In the genomic region with DNA sequence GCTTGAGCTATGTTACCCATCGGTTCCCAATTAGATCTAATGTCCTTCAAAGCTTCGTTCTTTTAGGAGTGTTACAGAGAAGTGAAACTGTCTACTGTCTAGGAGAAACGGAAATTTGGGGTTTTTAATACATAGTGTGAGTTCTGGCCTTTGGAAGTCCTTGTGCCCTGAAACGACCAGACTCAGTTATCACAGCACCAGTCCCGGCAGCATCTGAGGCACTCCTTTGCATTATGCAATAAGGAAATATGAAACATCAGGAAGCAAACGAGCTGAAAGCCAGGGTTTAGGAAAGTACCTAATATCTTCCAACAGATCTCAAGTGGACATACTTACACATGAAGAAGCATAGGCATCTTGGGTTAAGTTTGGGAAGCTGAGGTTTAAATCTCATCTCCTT, we compare ENCODE assay signal across 15 cellular contexts.
DNase-seq lines count a peak whose midpoint lies in the region; ATAC-seq, FAIRE-seq and TF ChIP-seq lines count a peak whose summit lies in the region.
"Had no signal": no experiment of that assay in that cellular context is flagged by ENCODE, and none has a peak within 500 bp of the region (broad histone marks: within the 10 kb centered on the region; RNA-seq: fewer than 3 reads in every experiment).

No MANE protein-coding gene starts in this region.

- H3K36me3 ChIP-seq in K562 (ENCODE audit: control insufficient read depth, insufficient read depth, low read length): no peaks in the 10 kb centered on the region
- H3K36me3 ChIP-seq: upper lobe of left lung had no signal

- H3K27ac Mint-ChIP-seq in glutamatergic neuron (ENCODE audit: unreplicated experiment): no peak overlapping the region
- H3K27ac Mint-ChIP-seq: activated CD4-positive, alpha-beta T cell treated with anti-CD3 and anti-CD28 coated beads, Interleukin-2, amount 10 ng/mL, durations not matched to agents 7 days and 5 days; B cell; nephron progenitor cell had no signal

- H3K4me3 ChIP-seq in A549 (no peak overlapping the region), K562 (no peak overlapping the region)
- H3K4me3 ChIP-seq: upper lobe of left lung had no signal

- CTCF ChIA-PET in A549 (lab: Yijun Ruan, JAX) (no interaction called here), K562 (lab: Yijun Ruan, JAX; ENCODE audit: low intra/inter-chr PET ratio) (no interaction called here)

- in situ Hi-C loops in K562 (cut with MboI): no loop called here

- TF ChIP-seq CTCF in A549 (IDR thresholded peaks at IDR 0.05) (no peak), K562 (IDR thresholded peaks at IDR 0.05 in 2 of 3, conservative IDR thresholded peaks at IDR 0.05 in 1 of 3; ENCODE audit: insufficient read depth in 2 of 3, low read depth in 1 of 3, low read length in 3 of 3) (no peak), glutamatergic neuron (IDR thresholded peaks at IDR 0.05; ENCODE audit: partially characterized antibody, unreplicated experiment) (no peak)

- intact Hi-C loops in K562 (cut with micrococcal nuclease): no loop called here

- H4K20me1 ChIP-seq in K562 (replicated peaks; ENCODE audit: control insufficient read depth, insufficient read depth, low read length): no peaks in the 10 kb centered on the region

- H3K9me3 ChIP-seq in A549 (no peaks in the 10 kb centered on the region), K562 (replicated peaks; ENCODE audit: control insufficient read depth, insufficient read depth, low read depth, low read length) (no peaks in the 10 kb centered on the region)
- H3K9me3 ChIP-seq: upper lobe of left lung had no signal

- 37% methylated on average over 6 of the region's 6 CpGs for WGBS in A549 (ENCODE audit: missing lambda C conversion rate)
- 4% methylated on average over 6 of the region's 6 CpGs for WGBS in K562 (ENCODE audit: insufficient coverage, low coverage, missing lambda C conversion rate)

- no peak overlapping the region for H3K9ac ChIP-seq in K562 (ENCODE audit: insufficient read depth in 1 of 2, low read depth in 2 of 2, low read length in 2 of 2)

- H3K79me2 ChIP-seq in K562 (ENCODE audit: control insufficient read depth, insufficient read depth, low read length): no peaks in the 10 kb centered on the region

- no peak for TF ChIP-seq RAD21 in A549 (conservative IDR thresholded peaks at IDR 0.05 in 1 of 2, IDR thresholded peaks at IDR 0.05 in 1 of 2)
- no peak for TF ChIP-seq RAD21 in Ishikawa (IDR thresholded peaks at IDR 0.05; ENCODE audit: low read depth)
- no peak for TF ChIP-seq RAD21 in K562 (CRISPR knock-in tag; conservative IDR thresholded peaks at IDR 0.05 in 1 of 2, IDR thresholded peaks at IDR 0.05 in 1 of 2)

- no peaks in the 10 kb centered on the region for H3K9me1 ChIP-seq in K562 (ENCODE audit: control insufficient read depth, insufficient read depth, low read length)

- no TSS peak for BruUV-seq in K562 (replicated peaks; lab: Mats Ljungman, UMichigan)

- peaks cover 2% of the 10 kb centered on the region for H3K4me1 Mint-ChIP-seq in glutamatergic neuron (ENCODE audit: low read depth, unreplicated experiment)
- H3K4me1 Mint-ChIP-seq: activated CD4-positive, alpha-beta T cell treated with anti-CD3 and anti-CD28 coated beads, Interleukin-2, amount 10 ng/mL, durations not matched to agents 7 days and 5 days; B cell had no signal

- peak in 1 of 2 experiments; percentile 61; a peak in 2 of 6 replicates for ATAC-seq in A549
- no peak for ATAC-seq in K562
- ATAC-seq in GM21619 (IDR thresholded peaks at IDR 0.05; ENCODE audit: unreplicated experiment): no peak

- TF ChIP-seq POLR2A in A549 (IDR thresholded peaks at IDR 0.05; ENCODE audit: low read length): no peak
- TF ChIP-seq POLR2A in K562 (conservative IDR thresholded peaks at IDR 0.05): no peak

- H2AFZ ChIP-seq in K562 (ENCODE audit: low read depth, low read length): no peak overlapping the region

- TF ChIP-seq EP300 in A549 (IDR thresholded peaks at IDR 0.05) (no peak), Ishikawa (IDR thresholded peaks at IDR 0.05; ENCODE audit: borderline replicate concordance) (no peak), K562 (IDR thresholded peaks at IDR 0.05; ENCODE audit: low read length) (no peak)

- POLR2A ChIA-PET in A549 (lab: Yijun Ruan, JAX): interaction anchor here (0.6 to 1.0 kb wide), 2 partner anchors 194 to 205 kb away, joined by 3 read pairs; partner anchors contain the start of gene TNFRSF21
- POLR2A ChIA-PET in K562 (lab: Yijun Ruan, JAX): interaction anchor here (0.6 to 1.4 kb wide), 2 partner anchors 9 to 26 kb away, joined by 4 read pairs; no protein-coding TSS in a partner anchor

- DNase-seq in A549 (ENCODE audit: low read depth in 1 of 2, low spot score in 1 of 2) (peak; percentile 13 to 50), K562 (ENCODE audit: extremely low read depth in 1 of 4, low spot score in 3 of 4) (no peak), kidney tubule cell (ENCODE audit: low spot score) (peak; percentile 52), glutamatergic neuron (no peak), NCI-H2171 treated with DMSO at 0.1 percent for 48 hours (lab: John Stamatoyannopoulos, UW) (no peak), inferior parietal cortex (ENCODE audit: extremely low spot score) (no peak)
- DNase-seq: activated CD4-positive, alpha-beta T cell treated with anti-CD3 and anti-CD28 coated beads, Interleukin-2, amount 10 ng/mL, durations not matched to agents 7 days and 5 days; activated effector memory CD4-positive, alpha-beta T cell treated with anti-CD3 and anti-CD28 coated beads, Interleukin-2, amount 50 U/mL, for 16 hours; NCI-H748 treated with DMSO at 0.1 percent for 48 hours; nephron progenitor cell had no signal

- peaks cover 5 to 7% of the 10 kb centered on the region in 2 experiments; a peak in 2 of 5 replicates for H3K27me3 ChIP-seq in K562 (ENCODE audit: control insufficient read depth in 2 of 2, insufficient read depth in 2 of 2, low read length in 2 of 2)
- H3K27me3 ChIP-seq: upper lobe of left lung had no signal

- no peak overlapping the region for H3K4me3 Mint-ChIP-seq in glutamatergic neuron (ENCODE audit: unreplicated experiment)
- H3K4me3 Mint-ChIP-seq: activated CD4-positive, alpha-beta T cell treated with anti-CD3 and anti-CD28 coated beads, Interleukin-2, amount 10 ng/mL, durations not matched to agents 7 days and 5 days; B cell; nephron progenitor cell had no signal

- no peaks in the 10 kb centered on the region for H3K9me3 Mint-ChIP-seq in glutamatergic neuron (ENCODE audit: unreplicated experiment)
- H3K9me3 Mint-ChIP-seq: activated CD4-positive, alpha-beta T cell treated with anti-CD3 and anti-CD28 coated beads, Interleukin-2, amount 10 ng/mL, durations not matched to agents 7 days and 5 days; nephron progenitor cell had no signal

- H3K4me1 ChIP-seq in A549 (peaks cover 21% of the 10 kb centered on the region), K562 (replicated peaks in 1 of 2; ENCODE audit: control insufficient read depth in 2 of 2, insufficient read depth in 2 of 2, low read length in 2 of 2) (peaks cover 0 to 13% of the 10 kb centered on the region in 2 experiments; a peak in 3 of 5 replicates)

- H3K36me3 Mint-ChIP-seq in glutamatergic neuron (ENCODE audit: unreplicated experiment): peaks cover 4% of the 10 kb centered on the region

- peak overlapping the region; percentile 48 for H3K4me2 ChIP-seq in A549
- no peak overlapping the region for H3K4me2 ChIP-seq in K562 (ENCODE audit: insufficient read depth, low read length)

- FAIRE-seq in A549 (lab: Jason Lieb, UNC) (no peak), K562 (lab: Jason Lieb, UNC) (no peak)
- FAIRE-seq: GM18507 had no signal

- H3K27ac ChIP-seq in A549: peak overlapping the region; percentile 43 to 70; a peak in 4 of 6 replicates
- no peak overlapping the region for H3K27ac ChIP-seq in K562 (ENCODE audit: extremely low read depth, low read depth, low read length)
- H3K27ac ChIP-seq: upper lobe of left lung had no signal

- H3K27me3 Mint-ChIP-seq in glutamatergic neuron (ENCODE audit: unreplicated experiment): no peaks in the 10 kb centered on the region
- H3K27me3 Mint-ChIP-seq: activated CD4-positive, alpha-beta T cell treated with anti-CD3 and anti-CD28 coated beads, Interleukin-2, amount 10 ng/mL, durations not matched to agents 7 days and 5 days had no signal

TF ChIP-seq in A549, 52 proteins besides CTCF, POLR2A, EP300 and RAD21:
- TF ChIP-seq CBX8 (IDR thresholded peaks at IDR 0.05): no peak
- TF ChIP-seq, protein P1, sequence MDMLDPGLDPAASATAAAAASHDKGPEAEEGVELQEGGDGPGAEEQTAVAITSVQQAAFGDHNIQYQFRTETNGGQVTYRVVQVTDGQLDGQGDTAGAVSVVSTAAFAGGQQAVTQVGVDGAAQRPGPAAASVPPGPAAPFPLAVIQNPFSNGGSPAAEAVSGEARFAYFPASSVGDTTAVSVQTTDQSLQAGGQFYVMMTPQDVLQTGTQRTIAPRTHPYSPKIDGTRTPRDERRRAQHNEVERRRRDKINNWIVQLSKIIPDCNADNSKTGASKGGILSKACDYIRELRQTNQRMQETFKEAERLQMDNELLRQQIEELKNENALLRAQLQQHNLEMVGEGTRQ (IDR thresholded peaks at IDR 0.05): no peak
- peak; percentile 60 to 73; a peak in 3 of 4 replicates for TF ChIP-seq CEBPB (IDR thresholded peaks at IDR 0.05)
- TF ChIP-seq NPAS2 (CRISPR knock-in tag; IDR thresholded peaks at IDR 0.05; ENCODE audit: borderline replicate concordance): no peak

TF ChIP-seq in Ishikawa, 13 proteins besides CTCF, POLR2A, EP300 and RAD21:
- TF ChIP-seq TEAD4 (IDR thresholded peaks at IDR 0.05) (no peak), CEBPB (IDR thresholded peaks at IDR 0.05) (peak; percentile 70)
TF ChIP-seq in Ishikawa: peak in this region for 1.

TF ChIP-seq in K562, 482 proteins besides CTCF, POLR2A, EP300 and RAD21:
- no peak for TF ChIP-seq CEBPG (CRISPR knock-in tag; IDR thresholded peaks at IDR 0.05)
- TF ChIP-seq CEBPG (tag; conservative IDR thresholded peaks at IDR 0.05 in 1 of 2, IDR thresholded peaks at IDR 0.05 in 1 of 2): peak; percentile 54 to 61; a peak in 3 of 4 replicates
- no peak for TF ChIP-seq HDAC6 (IDR thresholded peaks at IDR 0.05; ENCODE audit: low read depth, low read length)
- TF ChIP-seq KDM1A (IDR thresholded peaks at IDR 0.05): 0 out of 4 replicates have a peak, but pooled peaks of 1 of the 2 experiments have one; percentile 8
- TF ChIP-seq CEBPB (tag; IDR thresholded peaks at IDR 0.05): peak; percentile 62; the same call in 1 of the 2 replicates
- no peak for TF ChIP-seq ZC3H4 (CRISPR knock-in tag; IDR thresholded peaks at IDR 0.05; ENCODE audit: borderline replicate concordance)

Comparison
In these comparisons a context has a peak if more than half of its experiments do, and no peak if none do; other contexts are left out.
1. DNase-seq: peak in A549 (2 of 2) and kidney tubule cell (single experiment); none in K562 (0 of 4), glutamatergic neuron (single experiment), NCI-H2171 treated with DMSO at 0.1 percent for 48 hours (single experiment) and inferior parietal cortex (single experiment).
2. Of the 35 proteins assayed by ChIP-seq in both K562 and A549: peak only in K562: none; only in A549: none; in both: CEBPB; in neither: 33; mixed calls (peak in some experiments, not most) for 1.